8 cellular contexts compared by ENCODE assay signal in genomic region chr3:49357466-49358216, GRCh38. TPM values are rescaled to one million over a fixed set of nuclear protein-coding genes. Genes with fewer than 3 reads are reported as not detected.
DNase-seq lines count a peak whose midpoint lies in the region; ATAC-seq and TF ChIP-seq lines count a peak whose summit lies in the region.

No MANE protein-coding gene starts in this region.

- peaks cover 18% of the 10 kb centered on the region for H3K36me3 Mint-ChIP-seq in activated naive CD8-positive, alpha-beta T cell

- intact Hi-C loops in Right ventricle myocardium superior (cut with DNase I) (loop anchor here (5.0 kb wide), 1 partner anchor 55 kb away; the partner anchor contains the start of genes RHOA and TCTA), posterior cingulate gyrus (cut with DNase I) (loop anchor here (1.0 kb wide), 1 partner anchor 54 kb away; the partner anchor contains the start of gene RHOA)

- CTCF ChIA-PET in RWPE1 (lab: Yijun Ruan, JAX): interaction anchor here (0.6 kb wide), 1 partner anchor 9 kb away, joined by 3 read pairs; no protein-coding TSS in a partner anchor

- ATAC-seq in HG02840 (IDR thresholded peaks at IDR 0.05; ENCODE audit: low FRiP score, unreplicated experiment) (peak; percentile 19), Right ventricle myocardium superior (ENCODE audit: poor library complexity) (peak; percentile 59)

- DNase-seq in GM04504 (ENCODE audit: low read depth): peak; percentile 73
- peak; percentile 71 for DNase-seq in RWPE1 (ENCODE audit: low spot score)
- peak; percentile 70 for DNase-seq in Right ventricle myocardium superior
- DNase-seq in posterior cingulate gyrus: peak in 8 of 10 donors; percentile 16 to 86 (median 31)
- no peak for DNase-seq in NCI-H526 treated with DMSO at 0.1 percent for 48 hours (lab: John Stamatoyannopoulos, UW)
- no peak for DNase-seq in Ammon's horn (ENCODE audit: low spot score)

- POLR2A ChIA-PET in RWPE1 (lab: Yijun Ruan, JAX; ENCODE audit: low non-redundant PET): interaction anchor here (0.7 to 1.0 kb wide), 2 partner anchors 17 to 469 kb away, joined by 4 read pairs; partner anchors contain the start of gene USP4

- no peak for TF ChIP-seq CTCF in RWPE1 (conservative IDR thresholded peaks at IDR 0.05; ENCODE audit: low read depth)

- H3K4me3 Mint-ChIP-seq in activated naive CD8-positive, alpha-beta T cell: peak overlapping the region; percentile 96

- peak overlapping the region; percentile 99 for H3K27ac ChIP-seq in RWPE1

- peaks cover 30% of the 10 kb centered on the region for H3K4me1 Mint-ChIP-seq in activated naive CD8-positive, alpha-beta T cell (ENCODE audit: low read depth)

- H3K27ac Mint-ChIP-seq in activated naive CD8-positive, alpha-beta T cell: peak overlapping the region; percentile 92

- no peaks in the 10 kb centered on the region for H3K9me3 Mint-ChIP-seq in activated naive CD8-positive, alpha-beta T cell (ENCODE audit: low read depth)

- no peaks in the 10 kb centered on the region for H3K27me3 Mint-ChIP-seq in activated naive CD8-positive, alpha-beta T cell

RNA-seq across cellular contexts. Expression of gene GPX1, which starts 0.5 kb away (rescaled TPM):
- 117 TPM for total RNA-seq in Right ventricle myocardium superior

RNA-seq across cellular contexts. Expression of gene USP4, which starts 17.8 kb away (rescaled TPM):
- 34.7 TPM for total RNA-seq in Right ventricle myocardium superior

RNA-seq across cellular contexts. Expression of gene RHOA, which starts 54.1 kb away (rescaled TPM):
- 255 TPM for total RNA-seq in Right ventricle myocardium superior

RNA-seq across cellular contexts. Expression of gene TCTA, which starts 54.6 kb away (rescaled TPM):
- 13.4 TPM for total RNA-seq in Right ventricle myocardium superior

Comparison
In these comparisons a context has a peak if more than half of its experiments do, and no peak if none do; other contexts are left out.
1. DNase-seq: peak in GM04504 (single experiment), RWPE1 (single experiment), Right ventricle myocardium superior (single experiment) and posterior cingulate gyrus (8 of 10); none in NCI-H526 treated with DMSO at 0.1 percent for 48 hours (single experiment) and Ammon's horn (single experiment).